In the genomic region with DNA sequence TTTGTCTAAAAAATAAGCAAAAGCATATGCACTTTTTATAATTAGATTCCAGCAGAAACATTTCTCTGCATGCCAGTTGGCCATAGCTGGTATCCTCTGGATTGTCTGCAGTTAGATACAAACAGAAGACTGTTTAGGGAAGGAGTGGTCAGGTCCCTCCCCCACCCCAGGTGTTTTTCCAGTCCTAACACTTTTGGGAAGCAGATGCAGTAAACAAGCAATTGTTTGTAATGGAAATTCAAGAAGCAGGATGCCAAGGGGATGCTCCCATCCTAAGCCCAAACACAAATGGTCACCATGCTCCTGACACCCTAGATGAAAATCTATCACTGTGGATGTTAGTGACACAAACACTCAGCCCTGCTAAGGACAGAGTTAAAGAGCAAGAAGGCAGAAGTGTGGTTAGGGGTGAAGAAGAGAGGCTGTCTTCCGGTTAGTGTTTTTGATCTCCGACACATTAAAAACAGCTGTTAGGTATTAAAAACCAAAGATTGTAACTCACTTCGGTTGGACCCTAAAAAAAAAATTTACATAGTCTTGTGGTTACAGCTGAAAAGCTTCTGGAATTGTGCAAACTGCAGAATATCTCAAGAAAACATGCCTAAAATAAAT, we compare ENCODE assay signal across 16 cellular contexts. TPM values are rescaled to one million over a fixed set of nuclear protein-coding genes. Genes with fewer than 3 reads are reported as not detected.
DNase-seq lines count a peak whose midpoint lies in the region; ATAC-seq and TF ChIP-seq lines count a peak whose summit lies in the region.
"Had no signal": no experiment of that assay in that cellular context is flagged by ENCODE, and none has a peak within 500 bp of the region (broad histone marks: within the 10 kb centered on the region; RNA-seq: fewer than 3 reads in every experiment).

No MANE protein-coding gene starts in this region.

- no peaks in the 10 kb centered on the region for H3K9me3 ChIP-seq in vagina
- H3K9me3 ChIP-seq: testis had no signal

- no peak for DNase-seq in activated CD4-positive, alpha-beta T cell treated with anti-CD3 and anti-CD28 coated beads, Interleukin-2, amount 10 ng/mL, durations not matched to agents 7 days and 5 days
- no peak for DNase-seq in activated CD4-positive, alpha-beta T cell treated with anti-CD3 and anti-CD28 coated beads, Interleukin-2, amount 50 U/mL, for 1 hour
- DNase-seq in NAMALWA (ENCODE audit: low spot score) (peak; percentile 70), nephron progenitor cell (no peak), putamen (ENCODE audit: low spot score) (no peak), vagina (ENCODE audit: extremely low spot score in 2 of 2) (no peak), NCI-H774 (lab: John Stamatoyannopoulos, UW) (no peak)
- DNase-seq in activated naive CD8-positive, alpha-beta T cell treated with anti-CD3 and anti-CD28 coated beads, Interleukin-2, amount 50 U/mL, for 24 hours, result no peak
- DNase-seq: activated B cell treated with CpG ODN at 0.5 μM for 24 hours, brain microvascular endothelial cell, NCI-H2081, NCI-H526, SW 1271, testis had no signal

- H3K4me3 ChIP-seq in vagina, result no peak overlapping the region
- H3K4me3 ChIP-seq: testis had no signal

- H3K4me1 ChIP-seq in vagina, result no peaks in the 10 kb centered on the region
- H3K4me1 ChIP-seq: testis had no signal

- CTCF ChIA-PET in activated CD4-positive, alpha-beta T cell treated with anti-CD3 and anti-CD28 coated beads, Interleukin-2, amount 10 ng/mL, durations not matched to agents 7 days and 5 days (lab: Charles Lee), result interaction anchor here (0.9 to 1.8 kb wide), 4 partner anchors 9 to 131 kb away, joined by 3 to 4 read pairs (median 3); no protein-coding TSS in a partner anchor

- H3K27ac Mint-ChIP-seq in activated CD4-positive, alpha-beta T cell treated with anti-CD3 and anti-CD28 coated beads, Interleukin-2, amount 10 ng/mL, durations not matched to agents 7 days and 5 days, result peak overlapping the region; percentile 57
- H3K27ac Mint-ChIP-seq in activated naive CD8-positive, alpha-beta T cell treated with anti-CD3 and anti-CD28 coated beads, Interleukin-2, amount 50 U/mL, for 24 hours, result peak overlapping the region; percentile 71
- H3K27ac Mint-ChIP-seq in nephron progenitor cell, result peak overlapping the region; percentile 97
- H3K27ac Mint-ChIP-seq: activated B cell treated with CpG ODN at 0.5 μM for 24 hours, progenitor cell of endocrine pancreas had no signal

- TF ChIP-seq CTCF in nephron progenitor cell (IDR thresholded peaks at IDR 0.05), result no peak
- no peak for TF ChIP-seq CTCF in vagina (IDR thresholded peaks at IDR 0.05)

- peaks cover 12% of the 10 kb centered on the region for H3K27me3 ChIP-seq in vagina
- H3K27me3 ChIP-seq: testis had no signal

- peaks cover 84% of the 10 kb centered on the region for H3K36me3 Mint-ChIP-seq in activated CD4-positive, alpha-beta T cell treated with anti-CD3 and anti-CD28 coated beads, Interleukin-2, amount 10 ng/mL, durations not matched to agents 7 days and 5 days (ENCODE audit: low read depth)
- H3K36me3 Mint-ChIP-seq in activated naive CD8-positive, alpha-beta T cell treated with anti-CD3 and anti-CD28 coated beads, Interleukin-2, amount 50 U/mL, for 24 hours (ENCODE audit: low read depth), result peaks cover 25% of the 10 kb centered on the region
- H3K36me3 Mint-ChIP-seq in nephron progenitor cell (ENCODE audit: low read depth), result peaks cover 15% of the 10 kb centered on the region

- peak; percentile 30 for ATAC-seq in activated naive CD8-positive, alpha-beta T cell treated with anti-CD3 and anti-CD28 coated beads, Interleukin-2, amount 50 U/mL, for 24 hours
- ATAC-seq: left lobe of liver had no signal

- intact Hi-C loops in vagina (cut with DNase I), result no loop called here

- no peaks in the 10 kb centered on the region for H3K9me3 Mint-ChIP-seq in activated CD4-positive, alpha-beta T cell treated with anti-CD3 and anti-CD28 coated beads, Interleukin-2, amount 10 ng/mL, durations not matched to agents 7 days and 5 days
- H3K9me3 Mint-ChIP-seq in activated naive CD8-positive, alpha-beta T cell treated with anti-CD3 and anti-CD28 coated beads, Interleukin-2, amount 50 U/mL, for 24 hours, result no peaks in the 10 kb centered on the region
- no peaks in the 10 kb centered on the region for H3K9me3 Mint-ChIP-seq in nephron progenitor cell
- H3K9me3 Mint-ChIP-seq: activated B cell treated with CpG ODN at 0.5 μM for 24 hours had no signal

- POLR2A ChIA-PET in activated CD4-positive, alpha-beta T cell treated with anti-CD3 and anti-CD28 coated beads, Interleukin-2, amount 10 ng/mL, durations not matched to agents 7 days and 5 days (lab: Charles Lee), result no interaction called here

- H3K27ac ChIP-seq in vagina, result no peak overlapping the region
- H3K27ac ChIP-seq: brain microvascular endothelial cell, testis had no signal

- no peaks in the 10 kb centered on the region for H3K27me3 Mint-ChIP-seq in activated CD4-positive, alpha-beta T cell treated with anti-CD3 and anti-CD28 coated beads, Interleukin-2, amount 10 ng/mL, durations not matched to agents 7 days and 5 days
- no peaks in the 10 kb centered on the region for H3K27me3 Mint-ChIP-seq in activated naive CD8-positive, alpha-beta T cell treated with anti-CD3 and anti-CD28 coated beads, Interleukin-2, amount 50 U/mL, for 24 hours
- no peaks in the 10 kb centered on the region for H3K27me3 Mint-ChIP-seq in nephron progenitor cell (ENCODE audit: low read depth, poor library complexity)

- TF ChIP-seq POLR2A in vagina (IDR thresholded peaks at IDR 0.05), result no peak

- peaks cover 60% of the 10 kb centered on the region for H3K4me1 Mint-ChIP-seq in activated CD4-positive, alpha-beta T cell treated with anti-CD3 and anti-CD28 coated beads, Interleukin-2, amount 10 ng/mL, durations not matched to agents 7 days and 5 days
- H3K4me1 Mint-ChIP-seq in activated naive CD8-positive, alpha-beta T cell treated with anti-CD3 and anti-CD28 coated beads, Interleukin-2, amount 50 U/mL, for 24 hours, result peaks cover 75% of the 10 kb centered on the region
- peaks cover 98% of the 10 kb centered on the region for H3K4me1 Mint-ChIP-seq in nephron progenitor cell

- peak overlapping the region; percentile 85 for H3K4me3 Mint-ChIP-seq in activated CD4-positive, alpha-beta T cell treated with anti-CD3 and anti-CD28 coated beads, Interleukin-2, amount 10 ng/mL, durations not matched to agents 7 days and 5 days
- H3K4me3 Mint-ChIP-seq in activated naive CD8-positive, alpha-beta T cell treated with anti-CD3 and anti-CD28 coated beads, Interleukin-2, amount 50 U/mL, for 24 hours, result peak overlapping the region; percentile 68
- H3K4me3 Mint-ChIP-seq in nephron progenitor cell, result peak overlapping the region; percentile 73
- H3K4me3 Mint-ChIP-seq: activated B cell treated with CpG ODN at 0.5 μM for 24 hours had no signal

- H3K36me3 ChIP-seq in vagina, result no peaks in the 10 kb centered on the region
- H3K36me3 ChIP-seq: brain microvascular endothelial cell had no signal

RNA-seq across cellular contexts. Expression of gene LEF1, which starts 7.9 kb away (rescaled TPM):
- total RNA-seq in activated CD4-positive, alpha-beta T cell treated with anti-CD3 and anti-CD28 coated beads, Interleukin-2, amount 10 ng/mL, durations not matched to agents 7 days and 5 days, result 100 to 1,000 TPM; 386 to 498 TPM
- 12.5 TPM for total RNA-seq in vagina

Comparison
In these comparisons a context has a peak if more than half of its experiments do, and no peak if none do; other contexts are left out.
1. RNA of gene LEF1, which starts 7.9 kb away (total RNA-seq): 386 to 498 TPM in activated CD4-positive, alpha-beta T cell treated with anti-CD3 and anti-CD28 coated beads, Interleukin-2, amount 10 ng/mL, durations not matched to agents 7 days and 5 days; 12.5 TPM in vagina (single experiment); every median in the first group is over 10 times any median in the second.
2. Peak in every context shown above with its lines, with median percentiles within 50 percentile points of each other: H3K27ac Mint-ChIP-seq and H3K4me3 Mint-ChIP-seq.